In genomic region chr7:151591866-151592265, GRCh38 we compare ENCODE assay signal across 28 cellular contexts.
"Had no signal": no experiment of that assay in that cellular context is flagged by ENCODE, and none has a peak within 500 bp of the region (broad histone marks: within the 10 kb centered on the region; RNA-seq: fewer than 3 reads in every experiment).

No MANE protein-coding gene starts in this region.

- H3K27me3 ChIP-seq: esophagus squamous epithelium, gastrocnemius medialis, right lobe of liver, stomach, thyroid gland, upper lobe of left lung, vagina had no signal

- H3K36me3 ChIP-seq: gastrocnemius medialis, thyroid gland had no signal

- H3K4me3 ChIP-seq: esophagus squamous epithelium, gastrocnemius medialis, right lobe of liver, stomach, thyroid gland, upper lobe of left lung, vagina had no signal

- H3K27ac ChIP-seq: epithelial cell of prostate, esophagus squamous epithelium, gastrocnemius medialis, right lobe of liver, thyroid gland, upper lobe of left lung, vagina, VCaP had no signal

- H3K4me1 ChIP-seq: gastrocnemius medialis, upper lobe of left lung, vagina had no signal

- FAIRE-seq: bronchial epithelial cell, endometrium, TTC549 had no signal

- ATAC-seq: activated CD4-positive, CD25-positive, alpha-beta regulatory T cell treated with anti-CD3 and anti-CD28 coated beads, Interleukin-2, amount 50 U/mL, for 24 hours; activated naive CD4-positive, alpha-beta T cell treated with anti-CD3 and anti-CD28 coated beads, Interleukin-2, amount 50 U/mL, for 72 hours; activated T-cell treated with anti-CD3 and anti-CD28 coated beads, Interleukin-2, amount 50 U/mL, for 4 hours; activated T-helper 17 cell treated with anti-CD3 and anti-CD28 coated beads, Interleukin-2, amount 50 U/mL, for 72 hours; gastrocnemius medialis; naive thymus-derived CD8-positive, alpha-beta T cell had no signal

- DNase-seq: activated CD4-positive, alpha-beta memory T cell treated with anti-CD3 and anti-CD28 coated beads for 36 hours; activated CD4-positive, alpha-beta T cell treated with anti-CD3 and anti-CD28 coated beads, Interleukin-2, amount 10 ng/mL, durations not matched to agents 24 days and 14 days; activated naive CD4-positive, alpha-beta T cell; activated T-cell treated with anti-CD3 and anti-CD28 coated beads, Interleukin-2, amount 50 U/mL, for 4 hours; effector CD8-positive, alpha-beta T cell; esophagus squamous epithelium; gastrocnemius medialis; glutamatergic neuron; islet precursor cell; left cardiac atrium; naive thymus-derived CD8-positive, alpha-beta T cell; occipital lobe; right lobe of liver; stimulated activated CD4-positive, alpha-beta T cell treated with anti-CD3 and anti-CD28 coated beads, Interleukin-2, amount 100 ng/mL, for 48 hours; stomach; SW 1271; T-helper 9 cell; thyroid gland had no signal

- H3K9me3 ChIP-seq: esophagus squamous epithelium, gastrocnemius medialis, right lobe of liver, stomach, thyroid gland, upper lobe of left lung, vagina had no signal
